ENCODE assay signal across 17 cellular contexts in genomic region chr20:41009960-41010359, GRCh38. TPM values are rescaled to one million over a fixed set of nuclear protein-coding genes. Genes with fewer than 3 reads are reported as not detected.
DNase-seq lines count a peak whose midpoint lies in the region; ATAC-seq and TF ChIP-seq lines count a peak whose summit lies in the region.
"Had no signal": no experiment of that assay in that cellular context is flagged by ENCODE, and none has a peak within 500 bp of the region (broad histone marks: within the 10 kb centered on the region; RNA-seq: fewer than 3 reads in every experiment).

No MANE protein-coding gene starts in this region.

- ATAC-seq in IMR-90 (ENCODE audit: low read depth): peak; percentile 5
- no peak for ATAC-seq in activated T-cell treated with anti-CD3 and anti-CD28 coated beads, Interleukin-2, amount 50 U/mL, for 4 hours
- ATAC-seq: body of pancreas, left colon had no signal

- BruUV-seq in IMR-90 (replicated peaks; lab: Mats Ljungman, UMichigan): no TSS peak

- TF ChIP-seq CTCF in AG04450 (IDR thresholded peaks at IDR 0.05; ENCODE audit: low read depth, low read length) (no peak), IMR-90 (conservative IDR thresholded peaks at IDR 0.05; ENCODE audit: low read depth, low read length) (no peak)

- dilution Hi-C loops in IMR-90 (cut with HindIII; ENCODE audit: low sequenced_read_pairs, unreplicated experiment): no loop called here

- peaks cover 19% of the 10 kb centered on the region for H3K4me1 ChIP-seq in IMR-90 (ENCODE audit: control insufficient read depth, insufficient read depth, low read length)
- H3K4me1 ChIP-seq in adipocyte (ENCODE audit: control insufficient read depth, insufficient read depth, low read length): peaks cover 39% of the 10 kb centered on the region
- H3K4me1 ChIP-seq: uterus had no signal

- peak overlapping the region; percentile 70; the same call in 1 of the 2 replicates for H2BK20ac ChIP-seq in IMR-90 (ENCODE audit: low read depth, low read length)

- H3K9me3 ChIP-seq in AG04450 (ENCODE audit: control insufficient read depth, insufficient read depth, low read length): peaks cover 12% of the 10 kb centered on the region; the same call in 1 of the 2 replicates
- no peaks in the 10 kb centered on the region for H3K9me3 ChIP-seq in IMR-90 (ENCODE audit: control insufficient read depth, insufficient read depth, low read length)
- no peaks in the 10 kb centered on the region for H3K9me3 ChIP-seq in adipocyte (ENCODE audit: control insufficient read depth, low read length)
- H3K9me3 ChIP-seq: body of pancreas, SJSA1, uterus had no signal

- in situ Hi-C loops in IMR-90 (cut with MboI; ENCODE audit: low sequenced_read_pairs): no loop called here

- WGBS in IMR-90 (ENCODE audit: extremely low coverage in 2 of 2, insufficient read length in 1 of 2), 2 experiments: no CpG with 5 or more reads among the region's 3 CpGs

- no peaks in the 10 kb centered on the region for H3K36me3 ChIP-seq in IMR-90 (ENCODE audit: control insufficient read depth, insufficient read depth, low read length)
- no peaks in the 10 kb centered on the region for H3K36me3 ChIP-seq in adipocyte (ENCODE audit: control insufficient read depth, insufficient read depth, low read length, severe bottlenecking)
- H3K36me3 ChIP-seq: SJSA1, uterus had no signal

- H3K14ac ChIP-seq in IMR-90 (replicated peaks; ENCODE audit: low read depth, low read length): peak overlapping the region; percentile 11

- H3K27ac ChIP-seq in AG04450 (ENCODE audit: low read depth, low read length): peak overlapping the region; percentile 25
- H3K27ac ChIP-seq in IMR-90 (ENCODE audit: insufficient read depth, low read length): peak overlapping the region; percentile 68
- H3K27ac ChIP-seq: body of pancreas, HL-60, SJSA1, uterus had no signal

- peaks cover 26% of the 10 kb centered on the region for H3K9me1 ChIP-seq in IMR-90 (ENCODE audit: insufficient read depth, low read length)

- H2AFZ ChIP-seq in IMR-90 (replicated peaks; ENCODE audit: low read length, poor library complexity): peak overlapping the region; percentile 2

- H2BK5ac ChIP-seq in IMR-90 (ENCODE audit: low read depth, low read length, poor library complexity, severe bottlenecking): peak overlapping the region; percentile 26

- H4K5ac ChIP-seq in IMR-90 (ENCODE audit: low read depth, low read length): no peak overlapping the region

- peak overlapping the region; percentile 71; the same call in 1 of the 2 replicates for H3K23ac ChIP-seq in IMR-90 (ENCODE audit: low read depth, low read length)

- H2AK5ac ChIP-seq in IMR-90 (ENCODE audit: low read depth, low read length): peak overlapping the region; percentile 10; the same call in 1 of the 2 replicates

- H3K79me1 ChIP-seq in IMR-90 (ENCODE audit: low read depth in 1 of 2, low read length in 2 of 2): peaks cover 4 to 46% of the 10 kb centered on the region in 2 experiments; a peak in 3 of 4 replicates

- peak overlapping the region; percentile 8; the same call in 1 of the 2 replicates for H3K18ac ChIP-seq in IMR-90 (ENCODE audit: low read depth, low read length)

- POLR2A ChIA-PET in AG04450 (lab: Yijun Ruan, JAX): interaction anchor here (0.6 kb wide), 1 partner anchor 21 kb away, joined by 3 read pairs; no protein-coding TSS in a partner anchor
- POLR2A ChIA-PET in IMR-90 (lab: Charles Lee; ENCODE audit: unreplicated experiment): no interaction called here

- H3K27me3 ChIP-seq in AG04450 (ENCODE audit: control insufficient read depth, insufficient read depth, low read length) (no peaks in the 10 kb centered on the region), IMR-90 (ENCODE audit: control insufficient read depth, insufficient read depth, low read length) (no peaks in the 10 kb centered on the region), adipocyte (replicated peaks; ENCODE audit: control insufficient read depth, insufficient read depth, low read length) (no peaks in the 10 kb centered on the region)
- H3K27me3 ChIP-seq: body of pancreas, SJSA1, uterus had no signal

- H2BK15ac ChIP-seq in IMR-90 (ENCODE audit: low read depth, low read length): peak overlapping the region; percentile 76

- no peak overlapping the region for H3K4me3 Mint-ChIP-seq in activated T-cell treated with anti-CD3 and anti-CD28 coated beads, Interleukin-2, amount 50 U/mL, for 4 hours

- H3K36me3 Mint-ChIP-seq in activated T-cell treated with anti-CD3 and anti-CD28 coated beads, Interleukin-2, amount 50 U/mL, for 4 hours (ENCODE audit: insufficient read depth): no peaks in the 10 kb centered on the region

- peak overlapping the region; percentile 48 to 66 for H4K8ac ChIP-seq in IMR-90 (ENCODE audit: low read depth in 2 of 2, low read length in 2 of 2)

- H3K4ac ChIP-seq in IMR-90 (ENCODE audit: low read depth, low read length): peak overlapping the region; percentile 33; the same call in 1 of the 2 replicates

- intact Hi-C loops in IMR-90 (cut with micrococcal nuclease): no loop called here

- TF ChIP-seq POLR2A in IMR-90 (IDR thresholded peaks at IDR 0.05; ENCODE audit: low read depth, low read length): no peak

- peak overlapping the region; percentile 72 for H2BK120ac ChIP-seq in IMR-90 (ENCODE audit: low read depth, low read length)

- CTCF ChIA-PET in AG04450 (lab: Charles Lee): interaction anchor here (1.0 kb wide), 1 partner anchor 19 kb away, joined by 5 read pairs; no protein-coding TSS in a partner anchor
- CTCF ChIA-PET in IMR-90 (lab: Yijun Ruan, JAX): interaction anchor here (0.9 to 1.3 kb wide), 3 partner anchors 19 to 71 kb away, joined by 3 to 4 read pairs (median 3); no protein-coding TSS in a partner anchor

- H3K9me3 Mint-ChIP-seq in activated T-cell treated with anti-CD3 and anti-CD28 coated beads, Interleukin-2, amount 50 U/mL, for 4 hours: no peaks in the 10 kb centered on the region

- H3K4me3 ChIP-seq in AG04450 (ENCODE audit: low read depth, low read length): no peak overlapping the region
- H3K4me3 ChIP-seq in IMR-90 (ENCODE audit: insufficient read depth, low read depth, low read length): no peak overlapping the region
- H3K4me3 ChIP-seq in adipocyte (ENCODE audit: low read length): no peak overlapping the region
- H3K4me3 ChIP-seq: body of pancreas, SJSA1, uterus had no signal

- peak overlapping the region; percentile 7; the same call in 1 of the 2 replicates for H3K56ac ChIP-seq in IMR-90 (ENCODE audit: extremely low read depth, insufficient read depth, low read length)

- no peak overlapping the region for H2AK9ac ChIP-seq in IMR-90 (replicated peaks; ENCODE audit: low read depth, low read length, poor library complexity)

- H3K4me2 ChIP-seq in IMR-90 (ENCODE audit: low read depth, low read length): no peak overlapping the region

- peak overlapping the region; percentile 26; the same call in 1 of the 2 replicates for H3K9ac ChIP-seq in IMR-90 (ENCODE audit: low read depth, low read length)
- no peak overlapping the region for H3K9ac ChIP-seq in adipocyte (ENCODE audit: low read length)

- H3K27me3 Mint-ChIP-seq in activated T-cell treated with anti-CD3 and anti-CD28 coated beads, Interleukin-2, amount 50 U/mL, for 4 hours (ENCODE audit: low read depth): no peaks in the 10 kb centered on the region

- peak overlapping the region; percentile 11; the same call in 1 of the 2 replicates for H4K91ac ChIP-seq in IMR-90 (ENCODE audit: insufficient read depth, low read depth, low read length)

- no peak for DNase-seq in AG04450 (ENCODE audit: low read depth, low spot score)
- DNase-seq in IMR-90: peak; percentile 69
- DNase-seq in adipocyte (ENCODE audit: low read depth): peak; percentile 68
- DNase-seq in iris pigment epithelial cell (ENCODE audit: low read depth): peak; percentile 71
- no peak for DNase-seq in activated T-cell treated with anti-CD3 and anti-CD28 coated beads, Interleukin-2, amount 50 U/mL, for 4 hours
- no peak for DNase-seq in activated CD4-positive, CD25-positive, alpha-beta regulatory T cell (lab: John Stamatoyannopoulos, UW)
- no peak for DNase-seq in NCI-H1092 (lab: John Stamatoyannopoulos, UW)
- no peak for DNase-seq in NCI-H69 (lab: John Stamatoyannopoulos, UW)
- DNase-seq: activated CD8-positive, alpha-beta memory T cell treated with anti-CD3 and anti-CD28 coated beads for 24 hours; activated gamma-delta T cell treated with Interleukin-2 at 50 U/mL for 16 hours; body of pancreas; KG1; left colon; NCI-H1417; uterus had no signal

- peaks cover 28% of the 10 kb centered on the region for H3K4me1 Mint-ChIP-seq in activated T-cell treated with anti-CD3 and anti-CD28 coated beads, Interleukin-2, amount 50 U/mL, for 4 hours (ENCODE audit: low read depth)

- TF ChIP-seq RAD21 in IMR-90 (IDR thresholded peaks at IDR 0.05; ENCODE audit: low read length): no peak

- no peaks in the 10 kb centered on the region for H4K20me1 ChIP-seq in IMR-90 (ENCODE audit: insufficient read depth, low read length)

TF ChIP-seq in IMR-90, 13 proteins besides CTCF, POLR2A, EP300 and RAD21:
- TF ChIP-seq MXI1 (IDR thresholded peaks at IDR 0.05; ENCODE audit: borderline replicate concordance, low read depth, low read length): no peak
- TF ChIP-seq FOS (IDR thresholded peaks at IDR 0.05; ENCODE audit: low read depth, low read length): no peak
- TF ChIP-seq CEBPB (IDR thresholded peaks at IDR 0.05; ENCODE audit: low read depth, low read length): no peak
- no peak for TF ChIP-seq NFE2L2 (IDR thresholded peaks at IDR 0.05; ENCODE audit: low read depth, low read length)
- TF ChIP-seq RCOR1 (IDR thresholded peaks at IDR 0.05; ENCODE audit: insufficient replicate concordance, low read length): no peak
- TF ChIP-seq MAFK (IDR thresholded peaks at IDR 0.05; ENCODE audit: low read depth, low read length): no peak
- no peak for TF ChIP-seq MAZ (IDR thresholded peaks at IDR 0.05; ENCODE audit: borderline replicate concordance, low read depth, low read length)
- TF ChIP-seq SMC3 (IDR thresholded peaks at IDR 0.05; ENCODE audit: low read depth, low read length): no peak
- TF ChIP-seq, protein P1, sequence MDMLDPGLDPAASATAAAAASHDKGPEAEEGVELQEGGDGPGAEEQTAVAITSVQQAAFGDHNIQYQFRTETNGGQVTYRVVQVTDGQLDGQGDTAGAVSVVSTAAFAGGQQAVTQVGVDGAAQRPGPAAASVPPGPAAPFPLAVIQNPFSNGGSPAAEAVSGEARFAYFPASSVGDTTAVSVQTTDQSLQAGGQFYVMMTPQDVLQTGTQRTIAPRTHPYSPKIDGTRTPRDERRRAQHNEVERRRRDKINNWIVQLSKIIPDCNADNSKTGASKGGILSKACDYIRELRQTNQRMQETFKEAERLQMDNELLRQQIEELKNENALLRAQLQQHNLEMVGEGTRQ (IDR thresholded peaks at IDR 0.05; ENCODE audit: low read depth, low read length): no peak

RNA-seq across cellular contexts. Expression of gene TOP1, which starts 18.7 kb away (rescaled TPM):
- polyA plus RNA-seq in AG04450 (2011; rRNA removed): 29.1 and 36.1 TPM in 2 replicates
- polyA minus RNA-seq in AG04450 (2011; rRNA and poly(A)+ RNA removed): 29.1 and 36.9 TPM in 2 replicates
- 14.0 and 20.8 TPM in 2 replicates for total RNA-seq in IMR-90 (2012; rRNA removed)
- 14.7 and 21.5 TPM in 2 replicates for polyA plus RNA-seq in IMR-90 (2012; rRNA removed)
- polyA plus RNA-seq in IMR-90 (2012; cell fraction: cytosol; rRNA removed): 3.9 and 6.4 TPM in 2 replicates
- 3.2 and 18.6 TPM in 2 replicates for polyA plus RNA-seq in IMR-90 (2012; cell fraction: nucleus; rRNA removed; ENCODE audit: low replicate concordance)
- 100 to 1,000 TPM; 117 to 131 (median 121) TPM for total RNA-seq in activated T-cell treated with anti-CD3 and anti-CD28 coated beads, Interleukin-2, amount 50 U/mL, for 4 hours

Comparison
In these comparisons a context has a peak if more than half of its experiments do, and no peak if none do; other contexts are left out.
1. DNase-seq: peak in IMR-90 (single experiment), adipocyte (single experiment) and iris pigment epithelial cell (single experiment); none in AG04450 (single experiment), activated T-cell treated with anti-CD3 and anti-CD28 coated beads, Interleukin-2, amount 50 U/mL, for 4 hours (single experiment), activated CD4-positive, CD25-positive, alpha-beta regulatory T cell (0 of 4), NCI-H1092 (single experiment) and NCI-H69 (single experiment).